15 cellular contexts compared by ENCODE assay signal in genomic region chr7:131602304-131602993, GRCh38. TPM values are rescaled to one million over a fixed set of nuclear protein-coding genes. Genes with fewer than 3 reads are reported as not detected.
DNase-seq lines count a peak whose midpoint lies in the region; ATAC-seq and TF ChIP-seq lines count a peak whose summit lies in the region.
"Had no signal": no experiment of that assay in that cellular context is flagged by ENCODE, and none has a peak within 500 bp of the region (broad histone marks: within the 10 kb centered on the region; RNA-seq: fewer than 3 reads in every experiment).

No MANE protein-coding gene starts in this region.

- no peak overlapping the region for H3K4me3 Mint-ChIP-seq in CD14-positive monocyte
- no peak overlapping the region for H3K4me3 Mint-ChIP-seq in natural killer cell
- H3K4me3 Mint-ChIP-seq: activated naive CD4-positive, alpha-beta T cell treated with anti-CD3 and anti-CD28 coated beads, Interleukin-2, amount 50 U/mL, for 24 hours had no signal

- no peaks in the 10 kb centered on the region for H3K27me3 ChIP-seq in right cardiac atrium (ENCODE audit: control insufficient read depth, insufficient read depth)

- 75% methylated on average over 12 of the region's 12 CpGs for WGBS in right cardiac atrium

- H3K9me3 ChIP-seq in right cardiac atrium (ENCODE audit: control insufficient read depth, low read length), result no peaks in the 10 kb centered on the region

- intact Hi-C loops in right cardiac atrium (cut with DNase I), result no loop called here
- intact Hi-C loops in CD14-positive monocyte (cut with micrococcal nuclease), result no loop called here
- intact Hi-C loops in natural killer cell (cut with micrococcal nuclease), result no loop called here

- peaks cover under 1% of the 10 kb centered on the region for H3K4me1 ChIP-seq in right cardiac atrium (ENCODE audit: control insufficient read depth, insufficient read depth, low read length)

- TF ChIP-seq CTCF in CD14-positive monocyte (IDR thresholded peaks at IDR 0.05) (no peak), natural killer cell (IDR thresholded peaks at IDR 0.05) (no peak)

- H3K9me3 Mint-ChIP-seq in CD14-positive monocyte (peaks cover 0 to 2% (median 0%) of the 10 kb centered on the region in 7 donors), natural killer cell (no peaks in the 10 kb centered on the region)
- H3K9me3 Mint-ChIP-seq: activated naive CD4-positive, alpha-beta T cell treated with anti-CD3 and anti-CD28 coated beads, Interleukin-2, amount 50 U/mL, for 24 hours had no signal

- no peak overlapping the region for H3K4me3 ChIP-seq in right cardiac atrium (ENCODE audit: low read length)
- H3K4me3 ChIP-seq: SK-N-MC had no signal

- H3K27ac Mint-ChIP-seq in CD14-positive monocyte (no peak overlapping the region), natural killer cell (no peak overlapping the region)
- H3K27ac Mint-ChIP-seq: activated naive CD4-positive, alpha-beta T cell treated with anti-CD3 and anti-CD28 coated beads, Interleukin-2, amount 50 U/mL, for 24 hours had no signal

- DNase-seq in AG08395 (ENCODE audit: low spot score), result peak; percentile 52
- DNase-seq in ELR (ENCODE audit: low read depth), result peak; percentile 51
- DNase-seq in NCI-H69 (lab: John Stamatoyannopoulos, UW), result peak; percentile 80
- no peak for DNase-seq in right cardiac atrium
- DNase-seq in CD14-positive monocyte (ENCODE audit: low spot score), result no peak
- DNase-seq in NAMALWA (ENCODE audit: low spot score), result no peak
- DNase-seq in natural killer cell, result no peak
- DNase-seq: dermis blood vessel endothelial cell, islet precursor cell, NCI-H510A, retina had no signal

- ATAC-seq in right cardiac atrium (peak; percentile 40 to 45), GM21529 (IDR thresholded peaks at IDR 0.05; ENCODE audit: unreplicated experiment) (no peak), natural killer cell (no peak)

- peak overlapping the region; percentile 20 for H3K27ac ChIP-seq in right cardiac atrium (ENCODE audit: low read length)
- H3K27ac ChIP-seq: KMS-11, SK-N-MC had no signal

- H3K36me3 Mint-ChIP-seq in CD14-positive monocyte (no peaks in the 10 kb centered on the region), natural killer cell (no peaks in the 10 kb centered on the region)
- H3K36me3 Mint-ChIP-seq: activated naive CD4-positive, alpha-beta T cell treated with anti-CD3 and anti-CD28 coated beads, Interleukin-2, amount 50 U/mL, for 24 hours had no signal

- H3K27me3 Mint-ChIP-seq in CD14-positive monocyte (ENCODE audit: low read depth in 3 of 3) (peaks cover 20 to 28% (median 21%) of the 10 kb centered on the region in 3 donors), natural killer cell (ENCODE audit: low read depth in 2 of 2) (peaks cover 33 to 45% of the 10 kb centered on the region in 2 donors)

- H3K4me1 Mint-ChIP-seq in CD14-positive monocyte (peaks cover 2% of the 10 kb centered on the region), natural killer cell (peaks cover 19 to 21% of the 10 kb centered on the region in 2 donors)
- H3K4me1 Mint-ChIP-seq: activated naive CD4-positive, alpha-beta T cell treated with anti-CD3 and anti-CD28 coated beads, Interleukin-2, amount 50 U/mL, for 24 hours had no signal

RNA-seq across cellular contexts. Expression of gene PODXL, which starts 46.0 kb away (rescaled TPM):
- total RNA-seq in right cardiac atrium (10 to 100 TPM; 60.7 to 81.1 (median 63.9) TPM), natural killer cell (1 to 10 TPM in 1 of 3 donors, under 1 TPM in 2; 0.35 to 1.4 (median 0.88) TPM)
- polyA plus RNA-seq in right cardiac atrium (29.1 TPM), CD14-positive monocyte (under 1 TPM in 1 of 2 donors, not detected in 1; 0.20 TPM)

Comparison
In these comparisons a context has a peak if more than half of its experiments do, and no peak if none do; other contexts are left out.
1. DNase-seq: peak in AG08395 (single experiment), ELR (single experiment) and NCI-H69 (single experiment); none in right cardiac atrium (0 of 3), CD14-positive monocyte (single experiment), NAMALWA (single experiment) and natural killer cell (single experiment).
2. ATAC-seq: peak in right cardiac atrium (2 of 2); none in GM21529 (single experiment) and natural killer cell (0 of 3).
3. RNA of gene PODXL, which starts 46.0 kb away (total RNA-seq): 60.7 to 81.1 TPM in right cardiac atrium; 0.35 to 1.4 TPM in natural killer cell; every median in the first group is over 10 times any median in the second.